ENCODE assay signal across 25 cellular contexts in genomic region chr12:125530876-125531275, GRCh38.
"Had no signal": no experiment of that assay in that cellular context is flagged by ENCODE, and none has a peak within 500 bp of the region (broad histone marks: within the 10 kb centered on the region; RNA-seq: fewer than 3 reads in every experiment).

No MANE protein-coding gene starts in this region.

- H3K4me1 ChIP-seq: colonic mucosa, gastrocnemius medialis, heart left ventricle, left lung, lower lobe of right lung had no signal

- H3K9me3 ChIP-seq: colonic mucosa, esophagus squamous epithelium, gastrocnemius medialis, heart left ventricle, left lung, lower lobe of right lung, mucosa of descending colon had no signal

- H3K36me3 ChIP-seq: colonic mucosa, esophagus squamous epithelium, gastrocnemius medialis, heart left ventricle, left lung, lower lobe of right lung had no signal

- H3K4me1 Mint-ChIP-seq: endodermal cell, immature natural killer cell, memory B cell had no signal

- DNase-seq: cerebellar nuclear complex; colonic mucosa; cortex of kidney; effector CD8-positive, alpha-beta T cell; effector memory CD8-positive, alpha-beta T cell; erythroblast; esophagus squamous epithelium; foreskin fibroblast; foreskin melanocyte; gastrocnemius medialis; heart left ventricle; hypothalamus; immature natural killer cell; left cardiac atrium; left lung; left ventricle myocardium superior; lower lobe of right lung; mesendoderm; mucosa of descending colon had no signal

- H3K4me3 Mint-ChIP-seq: dendritic cell treated with granulocyte-macrophage colony-stimulating factor and Interleukin-4, amounts not matched to agents 40 ng/mL and 50 ng/mL, for 4 days; effector memory CD8-positive, alpha-beta T cell; endodermal cell; immature natural killer cell; memory B cell had no signal

- H3K27ac ChIP-seq: colonic mucosa, epithelial cell of prostate, esophagus squamous epithelium, gastrocnemius medialis, heart left ventricle, hepatocyte, left lung, lower lobe of right lung had no signal

- H3K4me3 ChIP-seq: colonic mucosa, esophagus squamous epithelium, gastrocnemius medialis, heart left ventricle, hepatocyte, left lung, lower lobe of right lung, mucosa of descending colon had no signal

- H3K27ac Mint-ChIP-seq: dendritic cell treated with granulocyte-macrophage colony-stimulating factor and Interleukin-4, amounts not matched to agents 40 ng/mL and 50 ng/mL, for 4 days; effector memory CD8-positive, alpha-beta T cell; endodermal cell; immature natural killer cell; memory B cell had no signal

- ATAC-seq: effector memory CD8-positive, alpha-beta T cell; esophagus mucosa; gastrocnemius medialis; heart left ventricle; left cardiac atrium; left lung; left ventricle myocardium superior; lower lobe of right lung; mucosa of descending colon had no signal

- H3K36me3 Mint-ChIP-seq: immature natural killer cell, memory B cell had no signal

- H3K27me3 ChIP-seq: colonic mucosa had no signal

- H3K9me3 Mint-ChIP-seq: dendritic cell treated with granulocyte-macrophage colony-stimulating factor and Interleukin-4, amounts not matched to agents 40 ng/mL and 50 ng/mL, for 4 days; effector memory CD8-positive, alpha-beta T cell; endodermal cell; immature natural killer cell had no signal
